2 cellular contexts compared by ENCODE assay signal in the genomic region with DNA sequence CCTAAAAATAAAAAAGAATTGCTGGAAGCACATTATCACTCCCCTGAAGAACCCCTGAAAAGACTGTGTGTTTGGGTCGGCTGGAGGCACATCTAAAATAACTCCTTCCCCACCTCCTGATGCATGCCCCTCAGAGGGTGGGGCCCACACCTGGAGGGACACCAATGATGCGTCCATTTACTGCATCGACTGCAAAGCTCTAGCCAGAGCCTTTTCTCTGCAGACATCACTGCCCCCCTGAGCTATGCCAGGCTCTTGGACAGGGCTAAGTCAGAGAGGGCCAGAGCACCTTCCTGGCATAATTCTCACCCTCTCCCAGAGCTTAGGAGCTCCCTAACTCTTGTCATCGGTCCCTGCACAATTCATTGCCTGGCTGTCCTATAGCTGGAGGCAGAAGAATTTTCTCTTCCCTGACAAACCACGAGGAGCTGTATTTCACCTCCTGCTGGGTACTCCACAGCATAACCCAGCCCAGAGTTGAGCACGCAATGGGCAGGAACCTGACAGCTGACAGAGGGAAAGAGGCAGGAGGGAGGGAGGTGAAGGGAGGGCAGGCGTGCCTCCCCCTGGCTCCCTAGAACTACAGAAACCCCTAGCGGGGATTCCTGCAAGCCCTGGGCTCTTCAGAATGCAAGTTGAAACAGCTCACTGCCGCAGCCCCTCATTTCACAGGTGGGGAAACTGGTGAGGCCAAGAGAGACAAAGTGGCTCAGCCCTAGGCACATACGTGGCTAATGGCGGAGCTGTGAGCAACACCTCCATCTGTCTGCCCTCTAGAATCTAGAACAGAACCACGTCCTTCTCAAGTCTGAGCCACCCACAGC.
TF ChIP-seq lines count a peak whose summit lies in the region.

No MANE protein-coding gene starts in this region.

TF ChIP-seq in GM23338, 12 proteins besides CTCF, POLR2A, EP300 and RAD21 (continued from another document and continues in another):
- TF ChIP-seq, protein P1, sequence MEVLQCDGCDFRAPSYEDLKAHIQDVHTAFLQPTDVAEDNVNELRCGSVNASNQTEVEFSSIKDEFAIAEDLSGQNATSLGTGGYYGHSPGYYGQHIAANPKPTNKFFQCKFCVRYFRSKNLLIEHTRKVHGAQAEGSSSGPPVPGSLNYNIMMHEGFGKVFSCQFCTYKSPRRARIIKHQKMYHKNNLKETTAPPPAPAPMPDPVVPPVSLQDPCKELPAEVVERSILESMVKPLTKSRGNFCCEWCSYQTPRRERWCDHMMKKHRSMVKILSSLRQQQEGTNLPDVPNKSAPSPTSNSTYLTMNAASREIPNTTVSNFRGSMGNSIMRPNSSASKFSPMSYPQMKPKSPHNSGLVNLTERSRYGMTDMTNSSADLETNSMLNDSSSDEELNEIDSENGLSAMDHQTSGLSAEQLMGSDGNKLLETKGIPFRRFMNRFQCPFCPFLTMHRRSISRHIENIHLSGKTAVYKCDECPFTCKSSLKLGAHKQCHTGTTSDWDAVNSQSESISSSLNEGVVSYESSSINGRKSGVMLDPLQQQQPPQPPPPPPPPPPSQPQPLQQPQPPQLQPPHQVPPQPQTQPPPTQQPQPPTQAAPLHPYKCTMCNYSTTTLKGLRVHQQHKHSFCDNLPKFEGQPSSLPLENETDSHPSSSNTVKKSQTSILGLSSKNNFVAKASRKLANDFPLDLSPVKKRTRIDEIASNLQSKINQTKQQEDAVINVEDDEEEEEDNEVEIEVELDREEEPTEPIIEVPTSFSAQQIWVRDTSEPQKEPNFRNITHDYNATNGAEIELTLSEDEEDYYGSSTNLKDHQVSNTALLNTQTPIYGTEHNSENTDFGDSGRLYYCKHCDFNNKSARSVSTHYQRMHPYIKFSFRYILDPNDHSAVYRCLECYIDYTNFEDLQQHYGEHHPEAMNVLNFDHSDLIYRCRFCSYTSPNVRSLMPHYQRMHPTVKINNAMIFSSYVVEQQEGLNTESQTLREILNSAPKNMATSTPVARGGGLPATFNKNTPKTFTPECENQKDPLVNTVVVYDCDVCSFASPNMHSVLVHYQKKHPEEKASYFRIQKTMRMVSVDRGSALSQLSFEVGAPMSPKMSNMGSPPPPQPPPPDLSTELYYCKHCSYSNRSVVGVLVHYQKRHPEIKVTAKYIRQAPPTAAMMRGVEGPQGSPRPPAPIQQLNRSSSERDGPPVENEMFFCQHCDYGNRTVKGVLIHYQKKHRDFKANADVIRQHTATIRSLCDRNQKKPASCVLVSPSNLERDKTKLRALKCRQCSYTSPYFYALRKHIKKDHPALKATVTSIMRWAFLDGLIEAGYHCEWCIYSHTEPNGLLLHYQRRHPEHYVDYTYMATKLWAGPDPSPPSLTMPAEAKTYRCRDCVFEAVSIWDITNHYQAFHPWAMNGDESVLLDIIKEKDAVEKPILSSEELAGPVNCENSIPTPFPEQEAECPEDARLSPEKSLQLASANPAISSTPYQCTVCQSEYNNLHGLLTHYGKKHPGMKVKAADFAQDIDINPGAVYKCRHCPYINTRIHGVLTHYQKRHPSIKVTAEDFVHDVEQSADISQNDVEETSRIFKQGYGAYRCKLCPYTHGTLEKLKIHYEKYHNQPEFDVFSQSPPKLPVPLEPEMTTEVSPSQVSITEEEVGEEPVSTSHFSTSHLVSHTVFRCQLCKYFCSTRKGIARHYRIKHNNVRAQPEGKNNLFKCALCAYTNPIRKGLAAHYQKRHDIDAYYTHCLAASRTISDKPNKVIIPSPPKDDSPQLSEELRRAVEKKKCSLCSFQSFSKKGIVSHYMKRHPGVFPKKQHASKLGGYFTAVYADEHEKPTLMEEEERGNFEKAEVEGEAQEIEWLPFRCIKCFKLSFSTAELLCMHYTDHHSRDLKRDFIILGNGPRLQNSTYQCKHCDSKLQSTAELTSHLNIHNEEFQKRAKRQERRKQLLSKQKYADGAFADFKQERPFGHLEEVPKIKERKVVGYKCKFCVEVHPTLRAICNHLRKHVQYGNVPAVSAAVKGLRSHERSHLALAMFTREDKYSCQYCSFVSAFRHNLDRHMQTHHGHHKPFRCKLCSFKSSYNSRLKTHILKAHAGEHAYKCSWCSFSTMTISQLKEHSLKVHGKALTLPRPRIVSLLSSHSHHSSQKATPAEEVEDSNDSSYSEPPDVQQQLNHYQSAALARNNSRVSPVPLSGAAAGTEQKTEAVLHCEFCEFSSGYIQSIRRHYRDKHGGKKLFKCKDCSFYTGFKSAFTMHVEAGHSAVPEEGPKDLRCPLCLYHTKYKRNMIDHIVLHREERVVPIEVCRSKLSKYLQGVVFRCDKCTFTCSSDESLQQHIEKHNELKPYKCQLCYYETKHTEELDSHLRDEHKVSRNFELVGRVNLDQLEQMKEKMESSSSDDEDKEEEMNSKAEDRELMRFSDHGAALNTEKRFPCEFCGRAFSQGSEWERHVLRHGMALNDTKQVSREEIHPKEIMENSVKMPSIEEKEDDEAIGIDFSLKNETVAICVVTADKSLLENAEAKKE (CRISPR knock-in tag; IDR thresholded peaks at IDR 0.05), result no peak
- no peak for TF ChIP-seq EZH2phosphoT487 (IDR thresholded peaks at IDR 0.05; ENCODE audit: unreplicated experiment)
- no peak for TF ChIP-seq NANOG (IDR thresholded peaks at IDR 0.05; ENCODE audit: borderline replicate concordance)
- no peak for TF ChIP-seq CREB1 (CRISPR knock-in tag; IDR thresholded peaks at IDR 0.05; ENCODE audit: low read depth)
- TF ChIP-seq ZNF114 (CRISPR knock-in tag; IDR thresholded peaks at IDR 0.05), result no peak
- no peak for TF ChIP-seq POLR2AphosphoS5 (IDR thresholded peaks at IDR 0.05; ENCODE audit: low read depth)
- TF ChIP-seq, protein P2, sequence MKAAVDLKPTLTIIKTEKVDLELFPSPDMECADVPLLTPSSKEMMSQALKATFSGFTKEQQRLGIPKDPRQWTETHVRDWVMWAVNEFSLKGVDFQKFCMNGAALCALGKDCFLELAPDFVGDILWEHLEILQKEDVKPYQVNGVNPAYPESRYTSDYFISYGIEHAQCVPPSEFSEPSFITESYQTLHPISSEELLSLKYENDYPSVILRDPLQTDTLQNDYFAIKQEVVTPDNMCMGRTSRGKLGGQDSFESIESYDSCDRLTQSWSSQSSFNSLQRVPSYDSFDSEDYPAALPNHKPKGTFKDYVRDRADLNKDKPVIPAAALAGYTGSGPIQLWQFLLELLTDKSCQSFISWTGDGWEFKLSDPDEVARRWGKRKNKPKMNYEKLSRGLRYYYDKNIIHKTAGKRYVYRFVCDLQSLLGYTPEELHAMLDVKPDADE (IDR thresholded peaks at IDR 0.05), result no peak

TF ChIP-seq in WTC11, 78 proteins besides CTCF, POLR2A, EP300 and RAD21 (continued from another document and continues in another):
- TF ChIP-seq, protein P3, sequence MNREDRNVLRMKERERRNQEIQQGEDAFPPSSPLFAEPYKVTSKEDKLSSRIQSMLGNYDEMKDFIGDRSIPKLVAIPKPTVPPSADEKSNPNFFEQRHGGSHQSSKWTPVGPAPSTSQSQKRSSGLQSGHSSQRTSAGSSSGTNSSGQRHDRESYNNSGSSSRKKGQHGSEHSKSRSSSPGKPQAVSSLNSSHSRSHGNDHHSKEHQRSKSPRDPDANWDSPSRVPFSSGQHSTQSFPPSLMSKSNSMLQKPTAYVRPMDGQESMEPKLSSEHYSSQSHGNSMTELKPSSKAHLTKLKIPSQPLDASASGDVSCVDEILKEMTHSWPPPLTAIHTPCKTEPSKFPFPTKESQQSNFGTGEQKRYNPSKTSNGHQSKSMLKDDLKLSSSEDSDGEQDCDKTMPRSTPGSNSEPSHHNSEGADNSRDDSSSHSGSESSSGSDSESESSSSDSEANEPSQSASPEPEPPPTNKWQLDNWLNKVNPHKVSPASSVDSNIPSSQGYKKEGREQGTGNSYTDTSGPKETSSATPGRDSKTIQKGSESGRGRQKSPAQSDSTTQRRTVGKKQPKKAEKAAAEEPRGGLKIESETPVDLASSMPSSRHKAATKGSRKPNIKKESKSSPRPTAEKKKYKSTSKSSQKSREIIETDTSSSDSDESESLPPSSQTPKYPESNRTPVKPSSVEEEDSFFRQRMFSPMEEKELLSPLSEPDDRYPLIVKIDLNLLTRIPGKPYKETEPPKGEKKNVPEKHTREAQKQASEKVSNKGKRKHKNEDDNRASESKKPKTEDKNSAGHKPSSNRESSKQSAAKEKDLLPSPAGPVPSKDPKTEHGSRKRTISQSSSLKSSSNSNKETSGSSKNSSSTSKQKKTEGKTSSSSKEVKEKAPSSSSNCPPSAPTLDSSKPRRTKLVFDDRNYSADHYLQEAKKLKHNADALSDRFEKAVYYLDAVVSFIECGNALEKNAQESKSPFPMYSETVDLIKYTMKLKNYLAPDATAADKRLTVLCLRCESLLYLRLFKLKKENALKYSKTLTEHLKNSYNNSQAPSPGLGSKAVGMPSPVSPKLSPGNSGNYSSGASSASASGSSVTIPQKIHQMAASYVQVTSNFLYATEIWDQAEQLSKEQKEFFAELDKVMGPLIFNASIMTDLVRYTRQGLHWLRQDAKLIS (CRISPR knock-in tag; IDR thresholded peaks at IDR 0.05; ENCODE audit: borderline replicate concordance), result no peak
- TF ChIP-seq, protein P4, sequence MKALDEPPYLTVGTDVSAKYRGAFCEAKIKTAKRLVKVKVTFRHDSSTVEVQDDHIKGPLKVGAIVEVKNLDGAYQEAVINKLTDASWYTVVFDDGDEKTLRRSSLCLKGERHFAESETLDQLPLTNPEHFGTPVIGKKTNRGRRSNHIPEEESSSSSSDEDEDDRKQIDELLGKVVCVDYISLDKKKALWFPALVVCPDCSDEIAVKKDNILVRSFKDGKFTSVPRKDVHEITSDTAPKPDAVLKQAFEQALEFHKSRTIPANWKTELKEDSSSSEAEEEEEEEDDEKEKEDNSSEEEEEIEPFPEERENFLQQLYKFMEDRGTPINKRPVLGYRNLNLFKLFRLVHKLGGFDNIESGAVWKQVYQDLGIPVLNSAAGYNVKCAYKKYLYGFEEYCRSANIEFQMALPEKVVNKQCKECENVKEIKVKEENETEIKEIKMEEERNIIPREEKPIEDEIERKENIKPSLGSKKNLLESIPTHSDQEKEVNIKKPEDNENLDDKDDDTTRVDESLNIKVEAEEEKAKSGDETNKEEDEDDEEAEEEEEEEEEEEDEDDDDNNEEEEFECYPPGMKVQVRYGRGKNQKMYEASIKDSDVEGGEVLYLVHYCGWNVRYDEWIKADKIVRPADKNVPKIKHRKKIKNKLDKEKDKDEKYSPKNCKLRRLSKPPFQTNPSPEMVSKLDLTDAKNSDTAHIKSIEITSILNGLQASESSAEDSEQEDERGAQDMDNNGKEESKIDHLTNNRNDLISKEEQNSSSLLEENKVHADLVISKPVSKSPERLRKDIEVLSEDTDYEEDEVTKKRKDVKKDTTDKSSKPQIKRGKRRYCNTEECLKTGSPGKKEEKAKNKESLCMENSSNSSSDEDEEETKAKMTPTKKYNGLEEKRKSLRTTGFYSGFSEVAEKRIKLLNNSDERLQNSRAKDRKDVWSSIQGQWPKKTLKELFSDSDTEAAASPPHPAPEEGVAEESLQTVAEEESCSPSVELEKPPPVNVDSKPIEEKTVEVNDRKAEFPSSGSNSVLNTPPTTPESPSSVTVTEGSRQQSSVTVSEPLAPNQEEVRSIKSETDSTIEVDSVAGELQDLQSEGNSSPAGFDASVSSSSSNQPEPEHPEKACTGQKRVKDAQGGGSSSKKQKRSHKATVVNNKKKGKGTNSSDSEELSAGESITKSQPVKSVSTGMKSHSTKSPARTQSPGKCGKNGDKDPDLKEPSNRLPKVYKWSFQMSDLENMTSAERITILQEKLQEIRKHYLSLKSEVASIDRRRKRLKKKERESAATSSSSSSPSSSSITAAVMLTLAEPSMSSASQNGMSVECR (CRISPR knock-in tag; IDR thresholded peaks at IDR 0.05; ENCODE audit: borderline replicate concordance), result no peak
- TF ChIP-seq, protein P5, sequence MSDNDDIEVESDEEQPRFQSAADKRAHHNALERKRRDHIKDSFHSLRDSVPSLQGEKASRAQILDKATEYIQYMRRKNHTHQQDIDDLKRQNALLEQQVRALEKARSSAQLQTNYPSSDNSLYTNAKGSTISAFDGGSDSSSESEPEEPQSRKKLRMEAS (CRISPR knock-in tag; IDR thresholded peaks at IDR 0.05), result no peak
- TF ChIP-seq FOXK1 (CRISPR knock-in tag; IDR thresholded peaks at IDR 0.05), result no peak
- no peak for TF ChIP-seq ZBTB21 (CRISPR knock-in tag; IDR thresholded peaks at IDR 0.05; ENCODE audit: borderline replicate concordance)
- TF ChIP-seq ZNF232 (CRISPR knock-in tag; IDR thresholded peaks at IDR 0.05), result no peak
- no peak for TF ChIP-seq TCF7 (CRISPR knock-in tag; IDR thresholded peaks at IDR 0.05; ENCODE audit: low read depth)
- no peak for TF ChIP-seq ESRRA (CRISPR knock-in tag; IDR thresholded peaks at IDR 0.05; ENCODE audit: borderline replicate concordance)
- TF ChIP-seq, protein P6, sequence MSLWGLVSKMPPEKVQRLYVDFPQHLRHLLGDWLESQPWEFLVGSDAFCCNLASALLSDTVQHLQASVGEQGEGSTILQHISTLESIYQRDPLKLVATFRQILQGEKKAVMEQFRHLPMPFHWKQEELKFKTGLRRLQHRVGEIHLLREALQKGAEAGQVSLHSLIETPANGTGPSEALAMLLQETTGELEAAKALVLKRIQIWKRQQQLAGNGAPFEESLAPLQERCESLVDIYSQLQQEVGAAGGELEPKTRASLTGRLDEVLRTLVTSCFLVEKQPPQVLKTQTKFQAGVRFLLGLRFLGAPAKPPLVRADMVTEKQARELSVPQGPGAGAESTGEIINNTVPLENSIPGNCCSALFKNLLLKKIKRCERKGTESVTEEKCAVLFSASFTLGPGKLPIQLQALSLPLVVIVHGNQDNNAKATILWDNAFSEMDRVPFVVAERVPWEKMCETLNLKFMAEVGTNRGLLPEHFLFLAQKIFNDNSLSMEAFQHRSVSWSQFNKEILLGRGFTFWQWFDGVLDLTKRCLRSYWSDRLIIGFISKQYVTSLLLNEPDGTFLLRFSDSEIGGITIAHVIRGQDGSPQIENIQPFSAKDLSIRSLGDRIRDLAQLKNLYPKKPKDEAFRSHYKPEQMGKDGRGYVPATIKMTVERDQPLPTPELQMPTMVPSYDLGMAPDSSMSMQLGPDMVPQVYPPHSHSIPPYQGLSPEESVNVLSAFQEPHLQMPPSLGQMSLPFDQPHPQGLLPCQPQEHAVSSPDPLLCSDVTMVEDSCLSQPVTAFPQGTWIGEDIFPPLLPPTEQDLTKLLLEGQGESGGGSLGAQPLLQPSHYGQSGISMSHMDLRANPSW (CRISPR knock-in tag; conservative IDR thresholded peaks at IDR 0.05; ENCODE audit: low read depth), result no peak
- no peak for TF ChIP-seq ZNF416 (CRISPR knock-in tag; IDR thresholded peaks at IDR 0.05)
- TF ChIP-seq, protein P7, sequence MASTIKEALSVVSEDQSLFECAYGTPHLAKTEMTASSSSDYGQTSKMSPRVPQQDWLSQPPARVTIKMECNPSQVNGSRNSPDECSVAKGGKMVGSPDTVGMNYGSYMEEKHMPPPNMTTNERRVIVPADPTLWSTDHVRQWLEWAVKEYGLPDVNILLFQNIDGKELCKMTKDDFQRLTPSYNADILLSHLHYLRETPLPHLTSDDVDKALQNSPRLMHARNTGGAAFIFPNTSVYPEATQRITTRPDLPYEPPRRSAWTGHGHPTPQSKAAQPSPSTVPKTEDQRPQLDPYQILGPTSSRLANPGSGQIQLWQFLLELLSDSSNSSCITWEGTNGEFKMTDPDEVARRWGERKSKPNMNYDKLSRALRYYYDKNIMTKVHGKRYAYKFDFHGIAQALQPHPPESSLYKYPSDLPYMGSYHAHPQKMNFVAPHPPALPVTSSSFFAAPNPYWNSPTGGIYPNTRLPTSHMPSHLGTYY (CRISPR knock-in tag; IDR thresholded peaks at IDR 0.05), result no peak
